In genomic region chr6:16339263-16339587, GRCh38 we compare ENCODE assay signal across 18 cellular contexts.
DNase-seq lines count a peak whose midpoint lies in the region; ATAC-seq and TF ChIP-seq lines count a peak whose summit lies in the region.
"Had no signal": no experiment of that assay in that cellular context is flagged by ENCODE, and none has a peak within 500 bp of the region (broad histone marks: within the 10 kb centered on the region; RNA-seq: fewer than 3 reads in every experiment).

No MANE protein-coding gene starts in this region.

- H3K27ac ChIP-seq in HCT116 (ENCODE audit: low read depth, low read length) (peak overlapping the region; percentile 10; the same call in 1 of the 2 replicates), gastrocnemius medialis (no peak overlapping the region)

- TF ChIP-seq RAD21 in HCT116 (IDR thresholded peaks at IDR 0.05; ENCODE audit: low read depth) = no peak

- in situ Hi-C loops in gastrocnemius medialis (cut with MboI; ENCODE audit: low sequenced_read_pairs in 4 of 4) = loop anchor here (5.0 to 25.0 kb wide), 6 partner anchors 66 to 623 kb away; no protein-coding TSS in a partner anchor

- H3K36me3 ChIP-seq in HCT116 (ENCODE audit: control insufficient read depth in 1 of 2, insufficient read depth in 2 of 2, low read length in 2 of 2) = no peaks in the 10 kb centered on the region
- no peaks in the 10 kb centered on the region for H3K36me3 ChIP-seq in gastrocnemius medialis
- H3K36me3 ChIP-seq: adrenal gland, left lung had no signal

- no peak for DNase-seq in HCT116 (ENCODE audit: low read depth, low spot score)
- no peak for DNase-seq in activated naive CD8-positive, alpha-beta T cell treated with anti-CD3 and anti-CD28 coated beads, Interleukin-2, amount 50 U/mL, for 24 hours
- DNase-seq in glutamatergic neuron = no peak
- DNase-seq in gastrocnemius medialis = no peak
- no peak for DNase-seq in NCI-H748 (lab: John Stamatoyannopoulos, UW; ENCODE audit: unreplicated experiment)
- no peak for DNase-seq in pons (ENCODE audit: low spot score)
- no peak for DNase-seq in nucleus accumbens (lab: John Stamatoyannopoulos, UW)
- DNase-seq: activated B cell treated with CpG ODN at 0.5 μM for 24 hours; activated CD8-positive, alpha-beta memory T cell treated with anti-CD3 and anti-CD28 coated beads for 24 hours; central memory CD4-positive, alpha-beta T cell; effector CD8-positive, alpha-beta T cell; naive thymus-derived CD8-positive, alpha-beta T cell; NCI-H187 had no signal

- CTCF ChIA-PET in HCT116 (lab: Charles Lee) = interaction anchor here (1.8 kb wide), 2 partner anchors 9 to 424 kb away, joined by 4 to 5 read pairs; no protein-coding TSS in a partner anchor

- H3K9me3 Mint-ChIP-seq in activated naive CD8-positive, alpha-beta T cell treated with anti-CD3 and anti-CD28 coated beads, Interleukin-2, amount 50 U/mL, for 24 hours = peaks cover 4% of the 10 kb centered on the region
- peaks cover 6% of the 10 kb centered on the region for H3K9me3 Mint-ChIP-seq in glutamatergic neuron (ENCODE audit: unreplicated experiment)
- H3K9me3 Mint-ChIP-seq in stimulated activated memory B cell treated with anti-CD40 and anti-IgM and Interleukin-4, amounts not matched to agents 10 μg/mL and 1 μg/mL and 100 μg/mL, for 72 hours = peaks cover 3% of the 10 kb centered on the region
- H3K9me3 Mint-ChIP-seq: activated B cell treated with CpG ODN at 0.5 μM for 24 hours; activated T-helper 1 cell treated with anti-CD3 and anti-CD28 coated beads, Interleukin-12 subunit alpha, Interleukin-12 subunit beta, Interleukin-2, Interleukin-4 antibody, amounts not matched to agents 30 ng/mL and 10 ng/mL and 1 ng/mL, durations not matched to agents 14 hours and 24 hours and 36 hours; naive thymus-derived CD8-positive, alpha-beta T cell had no signal

- peak overlapping the region; percentile 71 for H3K4me2 ChIP-seq in HCT116 (ENCODE audit: low read length)

- H3K27me3 ChIP-seq in HCT116 (ENCODE audit: insufficient read depth, low read length) = no peaks in the 10 kb centered on the region
- no peaks in the 10 kb centered on the region for H3K27me3 ChIP-seq in gastrocnemius medialis
- H3K27me3 ChIP-seq: adrenal gland, left lung had no signal

- peaks cover 3% of the 10 kb centered on the region for H3K36me3 Mint-ChIP-seq in activated naive CD8-positive, alpha-beta T cell treated with anti-CD3 and anti-CD28 coated beads, Interleukin-2, amount 50 U/mL, for 24 hours (ENCODE audit: low read depth)
- H3K36me3 Mint-ChIP-seq in glutamatergic neuron (ENCODE audit: unreplicated experiment) = no peaks in the 10 kb centered on the region
- H3K36me3 Mint-ChIP-seq in stimulated activated memory B cell treated with anti-CD40 and anti-IgM and Interleukin-4, amounts not matched to agents 10 μg/mL and 1 μg/mL and 100 μg/mL, for 72 hours = peaks cover 33% of the 10 kb centered on the region
- H3K36me3 Mint-ChIP-seq: naive thymus-derived CD8-positive, alpha-beta T cell had no signal

- intact Hi-C loops in HCT116 (cut with micrococcal nuclease) (no loop called here), gastrocnemius medialis (cut with DNase I; ENCODE audit: low total_unique reads) (loop anchor here (10.0 kb wide), 2 partner anchors 336 to 626 kb away; no protein-coding TSS in a partner anchor)

- H3K27ac Mint-ChIP-seq in activated naive CD8-positive, alpha-beta T cell treated with anti-CD3 and anti-CD28 coated beads, Interleukin-2, amount 50 U/mL, for 24 hours = peak overlapping the region; percentile 3
- H3K27ac Mint-ChIP-seq in glutamatergic neuron (ENCODE audit: unreplicated experiment) = peak overlapping the region; percentile 26
- H3K27ac Mint-ChIP-seq in stimulated activated memory B cell treated with anti-CD40 and anti-IgM and Interleukin-4, amounts not matched to agents 10 μg/mL and 1 μg/mL and 100 μg/mL, for 72 hours = no peak overlapping the region
- H3K27ac Mint-ChIP-seq: activated B cell treated with CpG ODN at 0.5 μM for 24 hours; activated T-helper 1 cell treated with anti-CD3 and anti-CD28 coated beads, Interleukin-12 subunit alpha, Interleukin-12 subunit beta, Interleukin-2, Interleukin-4 antibody, amounts not matched to agents 30 ng/mL and 10 ng/mL and 1 ng/mL, durations not matched to agents 14 hours and 24 hours and 36 hours had no signal

- H4K20me1 ChIP-seq in HCT116 (ENCODE audit: insufficient read depth) = no peaks in the 10 kb centered on the region

- POLR2A ChIA-PET in HCT116 (lab: Charles Lee) = no interaction called here

- no peaks in the 10 kb centered on the region for H3K9me2 ChIP-seq in HCT116 (ENCODE audit: insufficient read depth)

- peak overlapping the region in 1 of 2 experiments; percentile 38; a peak in 1 of 4 replicates for H3K4me3 ChIP-seq in HCT116 (replicated peaks in 1 of 2; ENCODE audit: low read depth in 1 of 2, low read length in 2 of 2)
- H3K4me3 ChIP-seq in gastrocnemius medialis = no peak overlapping the region
- H3K4me3 ChIP-seq: adrenal gland, left lung had no signal

- H3K4me1 ChIP-seq in HCT116 (ENCODE audit: control insufficient read depth in 1 of 2, insufficient read depth in 2 of 2, low read length in 2 of 2) (peaks cover 10 to 35% of the 10 kb centered on the region in 2 experiments; a peak in 3 of 4 replicates), gastrocnemius medialis (peaks cover 51 to 56% of the 10 kb centered on the region in 2 donors)
- H3K4me1 ChIP-seq: Caco-2 had no signal

- no TSS peak for BruUV-seq in HCT116 (replicated peaks; lab: Mats Ljungman, UMichigan)

- H3K9me3 ChIP-seq in HCT116 (ENCODE audit: control insufficient read depth in 1 of 2, insufficient read depth in 1 of 2, low read depth in 1 of 2, low read length in 2 of 2) (no peaks in the 10 kb centered on the region), gastrocnemius medialis (no peaks in the 10 kb centered on the region)
- H3K9me3 ChIP-seq: adrenal gland, Caco-2, left lung had no signal

- H3K4me1 Mint-ChIP-seq in activated naive CD8-positive, alpha-beta T cell treated with anti-CD3 and anti-CD28 coated beads, Interleukin-2, amount 50 U/mL, for 24 hours = peaks cover 7% of the 10 kb centered on the region
- H3K4me1 Mint-ChIP-seq in glutamatergic neuron (ENCODE audit: low read depth, unreplicated experiment) = peaks cover 31% of the 10 kb centered on the region
- H3K4me1 Mint-ChIP-seq in stimulated activated memory B cell treated with anti-CD40 and anti-IgM and Interleukin-4, amounts not matched to agents 10 μg/mL and 1 μg/mL and 100 μg/mL, for 72 hours = peaks cover 18% of the 10 kb centered on the region

- TF ChIP-seq CTCF in HCT116 (IDR thresholded peaks at IDR 0.05 in 2 of 3, conservative IDR thresholded peaks at IDR 0.05 in 1 of 3; ENCODE audit: borderline replicate concordance in 1 of 3, insufficient read depth in 1 of 3, low read depth in 2 of 3, low read length in 2 of 3) = no peak; a peak in 1 of 6 replicates
- TF ChIP-seq CTCF in glutamatergic neuron (IDR thresholded peaks at IDR 0.05; ENCODE audit: partially characterized antibody, unreplicated experiment) = no peak
- TF ChIP-seq CTCF in gastrocnemius medialis (IDR thresholded peaks at IDR 0.05 in 4 of 5, conservative IDR thresholded peaks at IDR 0.05 in 1 of 5) = peak in 3 of 5 experiments; percentile 5 to 38 (median 6)

- RAD21 ChIA-PET in HCT116 (lab: Charles Lee; ENCODE audit: low non-redundant PET in 1 of 2, low total read pairs in 2 of 2, uncharacterized antibody in 2 of 2, unreplicated experiment in 2 of 2) = interaction anchor here in 1 of 2 experiments (1.2 kb wide), 1 partner anchor 18 kb away, joined by 3 read pairs; no protein-coding TSS in a partner anchor

- no peak overlapping the region for H3K4me3 Mint-ChIP-seq in activated naive CD8-positive, alpha-beta T cell treated with anti-CD3 and anti-CD28 coated beads, Interleukin-2, amount 50 U/mL, for 24 hours
- H3K4me3 Mint-ChIP-seq in glutamatergic neuron (ENCODE audit: unreplicated experiment) = peak overlapping the region; percentile 51
- H3K4me3 Mint-ChIP-seq in stimulated activated memory B cell treated with anti-CD40 and anti-IgM and Interleukin-4, amounts not matched to agents 10 μg/mL and 1 μg/mL and 100 μg/mL, for 72 hours = no peak overlapping the region
- H3K4me3 Mint-ChIP-seq: activated B cell treated with CpG ODN at 0.5 μM for 24 hours; activated T-helper 1 cell treated with anti-CD3 and anti-CD28 coated beads, Interleukin-12 subunit alpha, Interleukin-12 subunit beta, Interleukin-2, Interleukin-4 antibody, amounts not matched to agents 30 ng/mL and 10 ng/mL and 1 ng/mL, durations not matched to agents 14 hours and 24 hours and 36 hours; naive thymus-derived CD8-positive, alpha-beta T cell had no signal

- H3K79me2 ChIP-seq in HCT116 (ENCODE audit: insufficient read depth, low read length) = no peaks in the 10 kb centered on the region

- peak overlapping the region; percentile 36; the same call in 1 of the 2 replicates for H3K9ac ChIP-seq in HCT116 (ENCODE audit: low read length)

- no peak overlapping the region for H2AFZ ChIP-seq in HCT116 (ENCODE audit: low read depth, low read length, poor library complexity, severe bottlenecking)

- TF ChIP-seq POLR2A in HCT116 (IDR thresholded peaks at IDR 0.05; ENCODE audit: borderline replicate concordance, extremely low read depth, insufficient read depth, insufficient read length) = no peak
- no peak for TF ChIP-seq POLR2A in gastrocnemius medialis (IDR thresholded peaks at IDR 0.05)

- H3K27me3 Mint-ChIP-seq in activated naive CD8-positive, alpha-beta T cell treated with anti-CD3 and anti-CD28 coated beads, Interleukin-2, amount 50 U/mL, for 24 hours = no peaks in the 10 kb centered on the region
- peaks cover 6% of the 10 kb centered on the region for H3K27me3 Mint-ChIP-seq in glutamatergic neuron (ENCODE audit: unreplicated experiment)
- H3K27me3 Mint-ChIP-seq in stimulated activated memory B cell treated with anti-CD40 and anti-IgM and Interleukin-4, amounts not matched to agents 10 μg/mL and 1 μg/mL and 100 μg/mL, for 72 hours = no peaks in the 10 kb centered on the region
- H3K27me3 Mint-ChIP-seq: activated B cell treated with CpG ODN at 0.5 μM for 24 hours; naive thymus-derived CD8-positive, alpha-beta T cell had no signal

- peak; percentile 43 for ATAC-seq in HCT116
- ATAC-seq in activated naive CD8-positive, alpha-beta T cell treated with anti-CD3 and anti-CD28 coated beads, Interleukin-2, amount 50 U/mL, for 24 hours = no peak
- ATAC-seq in gastrocnemius medialis = no peak
- ATAC-seq in stimulated activated memory B cell treated with anti-CD40 and anti-IgM and Interleukin-4, amounts not matched to agents 10 μg/mL and 1 μg/mL and 100 μg/mL, for 72 hours = no peak
- ATAC-seq: naive thymus-derived CD8-positive, alpha-beta T cell had no signal

TF ChIP-seq in HCT116, 20 proteins besides CTCF, POLR2A, EP300 and RAD21:
- TF ChIP-seq ZFX (IDR thresholded peaks at IDR 0.05) = no peak
- TF ChIP-seq ELF1 (IDR thresholded peaks at IDR 0.05; ENCODE audit: borderline replicate concordance, low read depth) = no peak
- 0 out of 2 replicates have a peak, but pooled peaks have one; percentile 28 for TF ChIP-seq SIN3A (IDR thresholded peaks at IDR 0.05; ENCODE audit: low read depth)
TF ChIP-seq in HCT116: peak in this region for 1.

Comparison
In these comparisons a context has a peak if more than half of its experiments do, and no peak if none do; other contexts are left out.
1. CTCF ChIP-seq: peak in gastrocnemius medialis (3 of 5); none in HCT116 (0 of 3) and glutamatergic neuron (single experiment).